Comparison of ENCODE assay signal across 15 cellular contexts in genomic region chr2:190763901-190764514, GRCh38.
DNase-seq lines count a peak whose midpoint lies in the region; ATAC-seq and TF ChIP-seq lines count a peak whose summit lies in the region.
"Had no signal": no experiment of that assay in that cellular context is flagged by ENCODE, and none has a peak within 500 bp of the region (broad histone marks: within the 10 kb centered on the region; RNA-seq: fewer than 3 reads in every experiment).

No MANE protein-coding gene starts in this region.

- ATAC-seq in HG02798 (IDR thresholded peaks at IDR 0.05; ENCODE audit: poor library complexity, unreplicated experiment) = peak; percentile 74
- peak; percentile 79 to 85 for ATAC-seq in activated naive CD4-positive, alpha-beta T cell treated with anti-CD3 and anti-CD28 coated beads, Interleukin-2, amount 50 U/mL, for 72 hours
- ATAC-seq: T-helper 17 cell had no signal

- no peaks in the 10 kb centered on the region for H3K9me3 ChIP-seq in sigmoid colon
- H3K9me3 ChIP-seq: upper lobe of left lung had no signal

- H3K9me3 Mint-ChIP-seq in activated naive CD4-positive, alpha-beta T cell treated with anti-CD3 and anti-CD28 coated beads, Interleukin-2, amount 50 U/mL, for 72 hours = peaks cover 0 to 5% of the 10 kb centered on the region in 2 donors
- H3K9me3 Mint-ChIP-seq: IgD-negative memory B cell had no signal

- no peaks in the 10 kb centered on the region for H3K27me3 ChIP-seq in sigmoid colon
- H3K27me3 ChIP-seq: upper lobe of left lung had no signal

- H3K27ac Mint-ChIP-seq in activated naive CD4-positive, alpha-beta T cell treated with anti-CD3 and anti-CD28 coated beads, Interleukin-2, amount 50 U/mL, for 72 hours = peak overlapping the region; percentile 18 to 65
- H3K27ac Mint-ChIP-seq: IgD-negative memory B cell, T-helper 17 cell had no signal

- 61 to 63% methylated on average over 2 of the region's 2 CpGs for WGBS in sigmoid colon, 2 donors

- H3K4me3 ChIP-seq in sigmoid colon = no peak overlapping the region
- H3K4me3 ChIP-seq: upper lobe of left lung had no signal

- no peak for TF ChIP-seq CTCF in sigmoid colon (IDR thresholded peaks at IDR 0.05)

- no peak for TF ChIP-seq POLR2A in sigmoid colon (IDR thresholded peaks at IDR 0.05)

- H3K36me3 ChIP-seq in sigmoid colon = no peaks in the 10 kb centered on the region
- H3K36me3 ChIP-seq: upper lobe of left lung had no signal

- H3K4me1 ChIP-seq in sigmoid colon = peaks cover 0 to 26% (median 19%) of the 10 kb centered on the region in 4 donors

- TF ChIP-seq EP300 in sigmoid colon (IDR thresholded peaks at IDR 0.05) = no peak

- peaks cover 0 to 12% of the 10 kb centered on the region in 2 donors for H3K36me3 Mint-ChIP-seq in activated naive CD4-positive, alpha-beta T cell treated with anti-CD3 and anti-CD28 coated beads, Interleukin-2, amount 50 U/mL, for 72 hours
- H3K36me3 Mint-ChIP-seq: IgD-negative memory B cell had no signal

- peak; percentile 64 to 67 for DNase-seq in activated CD4-positive, alpha-beta T cell treated with anti-CD3 and anti-CD28 coated beads for 4 hours
- no peak for DNase-seq in activated CD4-positive, alpha-beta T cell treated with anti-CD3 and anti-CD28 coated beads, Interleukin-2, amount 50 U/mL, for 1 hour
- DNase-seq in activated naive CD4-positive, alpha-beta T cell treated with anti-CD3 and anti-CD28 coated beads, Interleukin-2, amount 50 U/mL, for 72 hours (ENCODE audit: low spot score in 2 of 2) = no peak
- DNase-seq in stimulated activated CD4-positive, alpha-beta T cell treated with anti-CD3 and anti-CD28 coated beads, Interleukin-2, amount 100 ng/mL, for 4 hours (ENCODE audit: low read depth) = peak; percentile 68
- DNase-seq in NCI-H2227 treated with DMSO at 0.1 percent for 48 hours (lab: John Stamatoyannopoulos, UW) = no peak
- DNase-seq in NCI-H345 (lab: John Stamatoyannopoulos, UW) = no peak
- DNase-seq in sigmoid colon = no peak
- DNase-seq: GF-D8, GOT3, mesendoderm, NCI-H526, T-helper 17 cell, upper lobe of left lung had no signal

- no peak overlapping the region for H3K27ac ChIP-seq in sigmoid colon
- H3K27ac ChIP-seq: upper lobe of left lung had no signal

- intact Hi-C loops in sigmoid colon (cut with DNase I) = no loop called here

Comparison
In these comparisons a context has a peak if more than half of its experiments do, and no peak if none do; other contexts are left out.
1. DNase-seq: peak in activated CD4-positive, alpha-beta T cell treated with anti-CD3 and anti-CD28 coated beads for 4 hours (2 of 2) and stimulated activated CD4-positive, alpha-beta T cell treated with anti-CD3 and anti-CD28 coated beads, Interleukin-2, amount 100 ng/mL, for 4 hours (single experiment); none in activated CD4-positive, alpha-beta T cell treated with anti-CD3 and anti-CD28 coated beads, Interleukin-2, amount 50 U/mL, for 1 hour (single experiment), activated naive CD4-positive, alpha-beta T cell treated with anti-CD3 and anti-CD28 coated beads, Interleukin-2, amount 50 U/mL, for 72 hours (0 of 2), NCI-H2227 treated with DMSO at 0.1 percent for 48 hours (single experiment), NCI-H345 (single experiment) and sigmoid colon (single experiment).